8 cellular contexts compared by ENCODE assay signal in the genomic region with DNA sequence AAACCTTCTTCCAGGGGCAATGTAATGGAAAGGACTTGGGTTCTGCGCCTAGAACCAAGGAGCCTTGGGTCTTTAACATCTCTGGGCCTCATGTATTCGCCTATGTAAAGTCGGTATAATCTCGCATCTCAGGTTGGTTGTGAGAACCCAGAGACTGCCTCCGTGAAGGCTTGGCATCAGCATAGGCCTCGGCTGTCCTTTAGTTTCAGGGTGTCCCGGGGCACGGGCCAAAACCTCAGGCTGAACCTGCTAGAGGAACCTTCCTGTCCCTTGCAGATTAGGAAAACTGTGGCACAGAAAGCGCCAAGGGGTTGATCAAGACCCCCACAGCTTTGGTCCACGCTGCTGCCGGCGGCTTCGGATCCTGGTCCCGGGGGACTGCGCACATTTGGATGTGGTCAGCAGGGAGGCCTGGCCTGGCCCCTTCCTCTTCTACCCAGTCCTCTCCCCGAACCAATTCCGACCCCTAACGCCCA. TPM values are rescaled to one million over a fixed set of nuclear protein-coding genes. Genes with fewer than 3 reads are reported as not detected.
DNase-seq lines count a peak whose midpoint lies in the region; ATAC-seq, FAIRE-seq and TF ChIP-seq lines count a peak whose summit lies in the region.

No MANE protein-coding gene starts in this region.

- H3K4me1 Mint-ChIP-seq in MCF 10A (ENCODE audit: insufficient read depth, unreplicated experiment) (peaks cover 22% of the 10 kb centered on the region), mesothelial cell of epicardium (peaks cover 16% of the 10 kb centered on the region)

- H3K27me3 Mint-ChIP-seq in MCF 10A (ENCODE audit: insufficient read depth, unreplicated experiment) (no peaks in the 10 kb centered on the region), mesothelial cell of epicardium (ENCODE audit: low read depth) (no peaks in the 10 kb centered on the region)

- TF ChIP-seq CTCF in heart left ventricle (IDR thresholded peaks at IDR 0.05) (no peak), MCF 10A (IDR thresholded peaks at IDR 0.05; ENCODE audit: unreplicated experiment) (no peak), mesothelial cell of epicardium (IDR thresholded peaks at IDR 0.05; ENCODE audit: unreplicated experiment) (no peak), upper lobe of right lung (IDR thresholded peaks at IDR 0.05) (no peak)

- peak overlapping the region; percentile 70 to 100 (median 94) for H3K4me3 ChIP-seq in heart left ventricle
- H3K4me3 ChIP-seq in upper lobe of right lung: peak overlapping the region; percentile 99

- POLR2A ChIA-PET in MCF 10A (lab: Yijun Ruan, JAX): interaction anchor here (0.5 to 1.7 kb wide), 5 partner anchors 16 to 78 kb away, joined by 3 to 5 read pairs (median 3); no protein-coding TSS in a partner anchor

- BruUV-seq in MCF 10A (replicated peaks; lab: Mats Ljungman, UMichigan): no TSS peak

- H3K27ac ChIP-seq in heart left ventricle (peak overlapping the region; percentile 33 to 91 (median 85)), upper lobe of right lung (peak overlapping the region; percentile 91)

- H3K36me3 Mint-ChIP-seq in MCF 10A (ENCODE audit: insufficient read depth, unreplicated experiment): peaks cover 16% of the 10 kb centered on the region
- H3K36me3 Mint-ChIP-seq in mesothelial cell of epicardium: peaks cover 2% of the 10 kb centered on the region

- peaks cover 0 to 6% (median 0%) of the 10 kb centered on the region in 9 donors for H3K36me3 ChIP-seq in heart left ventricle
- H3K36me3 ChIP-seq in upper lobe of right lung: no peaks in the 10 kb centered on the region

- DNase-seq in heart left ventricle: peak in 2 of 5 donors; percentile 19 to 23
- DNase-seq in Right ventricle myocardium inferior (ENCODE audit: missing footprints): no peak
- no peak for DNase-seq in MCF 10A (ENCODE audit: unreplicated experiment)
- no peak for DNase-seq in mesothelial cell of epicardium (ENCODE audit: low spot score in 2 of 2, unreplicated experiment in 2 of 2)
- DNase-seq in upper lobe of right lung: no peak
- no peak for DNase-seq in COLO668 (lab: John Stamatoyannopoulos, UW; ENCODE audit: unreplicated experiment)
- no peak for DNase-seq in NCI-H1694 (lab: John Stamatoyannopoulos, UW)
- DNase-seq in frontal cortex (ENCODE audit: low spot score in 2 of 2): no peak

- H3K9me3 Mint-ChIP-seq in MCF 10A (ENCODE audit: unreplicated experiment) (no peaks in the 10 kb centered on the region), mesothelial cell of epicardium (no peaks in the 10 kb centered on the region)

- peaks cover 0 to 57% (median 32%) of the 10 kb centered on the region in 12 donors for H3K4me1 ChIP-seq in heart left ventricle
- peaks cover 30% of the 10 kb centered on the region for H3K4me1 ChIP-seq in upper lobe of right lung

- no peak for TF ChIP-seq POLR2A in heart left ventricle (IDR thresholded peaks at IDR 0.05)

- intact Hi-C loops in heart left ventricle (cut with DNase I) (loop anchor here in 4 of 10 donors (2.0 to 10.0 kb wide), 6 partner anchors 48 to 132 kb away; a partner anchor contains a TSS), Right ventricle myocardium inferior (cut with DNase I) (loop anchor here (5.0 kb wide), 1 partner anchor 82 kb away; a partner anchor contains a TSS), MCF 10A (cut with micrococcal nuclease) (no loop called here), upper lobe of right lung (cut with DNase I) (no loop called here)

- H3K27me3 ChIP-seq in heart left ventricle (no peaks in the 10 kb centered on the region), upper lobe of right lung (no peaks in the 10 kb centered on the region)

- WGBS in heart left ventricle, 4 donors: 54 to 70% (median 63%) methylated on average over 17 to 18 of the region's 18 CpGs

- H3K4me3 Mint-ChIP-seq in MCF 10A (ENCODE audit: unreplicated experiment) (peak overlapping the region; percentile 82), mesothelial cell of epicardium (peak overlapping the region; percentile 99)

- CTCF ChIA-PET in MCF 10A (lab: Yijun Ruan, JAX): no interaction called here

- H3K27ac Mint-ChIP-seq in MCF 10A (ENCODE audit: low read depth, unreplicated experiment) (peak overlapping the region; percentile 80), mesothelial cell of epicardium (peak overlapping the region; percentile 96)

- no peak for ATAC-seq in heart left ventricle
- no peak for ATAC-seq in Right ventricle myocardium inferior
- no peak for ATAC-seq in upper lobe of right lung

- no peaks in the 10 kb centered on the region for H3K9me3 ChIP-seq in heart left ventricle
- H3K9me3 ChIP-seq in upper lobe of right lung: no peaks in the 10 kb centered on the region

- no peak for FAIRE-seq in frontal cortex (lab: Jason Lieb, UNC)

RNA-seq across cellular contexts. Expression of a gene that starts 0.8 kb away (rescaled TPM):
- total RNA-seq in heart left ventricle (10 to 100 TPM in 5 of 9 donors, 1 to 10 TPM in 4; 8.4 to 17.8 (median 11.6) TPM), Right ventricle myocardium inferior (10.8 TPM), MCF 10A (2022) (13.8 and 14.5 TPM in 2 replicates), mesothelial cell of epicardium (20.9 to 22.4 TPM (median 21.5 TPM) in 3 replicates), upper lobe of right lung (16.4 TPM), frontal cortex (17.1 TPM)
- polyA plus RNA-seq in heart left ventricle: 10 to 100 TPM in 1 of 2 donors, 1 to 10 TPM in 1; 5.6 to 11.6 TPM

RNA-seq across cellular contexts. Expression of a gene that starts 41.8 kb away (rescaled TPM):
- total RNA-seq in heart left ventricle (10 to 100 TPM in 5 of 9 donors, 1 to 10 TPM in 4; 8.6 to 17.5 (median 11.9) TPM), Right ventricle myocardium inferior (9.3 TPM), MCF 10A (2022) (0.84 and 1.9 TPM in 2 replicates), mesothelial cell of epicardium (20.1 to 21.4 TPM (median 20.6 TPM) in 3 replicates), upper lobe of right lung (19.3 TPM), frontal cortex (1.2 TPM)
- polyA plus RNA-seq in heart left ventricle: 10 to 100 TPM in 1 of 2 donors, 1 to 10 TPM in 1; 6.4 to 16.9 TPM

RNA-seq across cellular contexts. Expression of a gene that starts 50.7 kb away (rescaled TPM):
- total RNA-seq in heart left ventricle (10 to 100 TPM in 4 of 9 donors, 1 to 10 TPM in 5; 4.7 to 14.3 (median 8.4) TPM), Right ventricle myocardium inferior (8.2 TPM), MCF 10A (2022) (12.9 and 13.3 TPM in 2 replicates), mesothelial cell of epicardium (7.2 to 7.8 TPM (median 7.8 TPM) in 3 replicates), upper lobe of right lung (24.1 TPM), frontal cortex (0.82 TPM)
- 10 to 100 TPM in 1 of 2 donors, 1 to 10 TPM in 1; 6.8 to 16.2 TPM for polyA plus RNA-seq in heart left ventricle

RNA-seq across cellular contexts. Expression of a gene that starts 50.8 kb away (rescaled TPM):
- total RNA-seq in heart left ventricle (10 to 100 TPM in 1 of 9 donors, 1 to 10 TPM in 8; 5.0 to 13.4 (median 7.2) TPM), Right ventricle myocardium inferior (10.8 TPM), MCF 10A (2022) (15.9 and 17.2 TPM in 2 replicates), mesothelial cell of epicardium (8.1 to 8.9 TPM (median 8.2 TPM) in 3 replicates), upper lobe of right lung (34.1 TPM), frontal cortex (0.82 TPM)
- polyA plus RNA-seq in heart left ventricle: 1 to 10 TPM; 5.4 to 9.2 TPM

RNA-seq across cellular contexts. Expression of a gene that starts 55.6 kb away (rescaled TPM):
- total RNA-seq in heart left ventricle (10 to 100 TPM; 11.6 to 62.4 (median 35.4) TPM), Right ventricle myocardium inferior (49.9 TPM), MCF 10A (2022) (34.3 and 34.8 TPM in 2 replicates), mesothelial cell of epicardium (10.7 to 14.2 TPM (median 13.1 TPM) in 3 replicates), upper lobe of right lung (87.8 TPM), frontal cortex (3.7 TPM)
- polyA plus RNA-seq in heart left ventricle: 10 to 100 TPM in 1 of 2 donors, 1 to 10 TPM in 1; 5.9 to 62.5 TPM
